In genomic region chr22:49852898-49853894, GRCh38 we compare ENCODE assay signal across 8 cellular contexts. TPM values are rescaled to one million over a fixed set of nuclear protein-coding genes. Genes with fewer than 3 reads are reported as not detected.
A peak's percentile ranks its signal among the peaks of the same experiment; 100 is the strongest.
DNase-seq lines count a peak whose midpoint lies in the region; ATAC-seq and TF ChIP-seq lines count a peak whose summit lies in the region.

TSS of gene ZBED4 (plus strand) at chr22:49853844. CDS start at chr22:49883663, 29,819 bp downstream.

- no peak for TF ChIP-seq CTCF in hepatocyte (IDR thresholded peaks at IDR 0.05; ENCODE audit: poor library complexity)

- H4K20me1 ChIP-seq in hepatocyte (ENCODE audit: insufficient read depth, poor library complexity, severe bottlenecking), result peaks cover 37% of the 10 kb centered on the region

- H2AFZ ChIP-seq in hepatocyte, result peak within 1 kb of the TSS; percentile 89

- H3K36me3 ChIP-seq in hepatocyte (replicated peaks; ENCODE audit: insufficient read depth, low read depth) (no peaks in the 10 kb centered on the region), rectal smooth muscle tissue (ENCODE audit: control insufficient read depth, insufficient read depth, low read length) (no peaks in the 10 kb centered on the region), aorta (ENCODE audit: control insufficient read depth in 1 of 2, insufficient read depth in 2 of 2, low read length in 1 of 2) (no peaks in the 10 kb centered on the region)

- intact Hi-C loops in aorta (cut with DNase I), result loop anchor here in 1 of 2 donors (1.0 kb wide), 1 partner anchor 65 kb away; the partner anchor contains the start of genes ALG12 and CRELD2

- H3K4me2 ChIP-seq in hepatocyte, result peak within 1 kb of the TSS; percentile 100

- DNase-seq in NCI-H2081 treated with DMSO at 0.1 percent for 48 hours (lab: John Stamatoyannopoulos, UW) (peak; percentile 69), T1000 (lab: John Stamatoyannopoulos, UW) (peak; percentile 91), astrocyte of the hippocampus (ENCODE audit: low read depth, low spot score) (peak; percentile 100), hepatocyte (ENCODE audit: low spot score) (peak; percentile 99), aorta (peak; percentile 99 to 100)

- H3K27ac ChIP-seq in hepatocyte (peak within 1 kb of the TSS; percentile 95), rectal smooth muscle tissue (ENCODE audit: low read depth, low read length) (peak within 1 kb of the TSS; percentile 94), aorta (ENCODE audit: low read depth in 1 of 2, low read length in 2 of 2) (peak within 1 kb of the TSS in 1 of 2 donors; percentile 74)

- no peaks in the 10 kb centered on the region for H3K9me3 ChIP-seq in hepatocyte (ENCODE audit: low read depth)
- H3K9me3 ChIP-seq in aorta (ENCODE audit: control insufficient read depth, low read length), result no peaks in the 10 kb centered on the region

- peaks cover 39% of the 10 kb centered on the region for H3K79me2 ChIP-seq in hepatocyte

- H3K4me1 ChIP-seq in hepatocyte (ENCODE audit: insufficient read depth), result peaks cover 35% of the 10 kb centered on the region
- H3K4me1 ChIP-seq in rectal smooth muscle tissue (ENCODE audit: control insufficient read depth, insufficient read depth, low read length), result no peaks in the 10 kb centered on the region
- H3K4me1 ChIP-seq in aorta (ENCODE audit: control insufficient read depth in 1 of 2, insufficient read depth in 2 of 2, low read length in 2 of 2), result no peaks in the 10 kb centered on the region

- H3K9ac ChIP-seq in rectal smooth muscle tissue (ENCODE audit: low read length), result peak within 1 kb of the TSS; percentile 51

- H3K27me3 ChIP-seq in hepatocyte, result peaks cover 25% of the 10 kb centered on the region
- H3K27me3 ChIP-seq in rectal smooth muscle tissue (ENCODE audit: control insufficient read depth, insufficient read depth, low read length), result peaks cover 10% of the 10 kb centered on the region
- H3K27me3 ChIP-seq in aorta (ENCODE audit: control insufficient read depth in 1 of 2, insufficient read depth in 2 of 2, low read length in 1 of 2), result no peaks in the 10 kb centered on the region

- H3K4me3 ChIP-seq in hepatocyte (peak within 1 kb of the TSS; percentile 97), rectal smooth muscle tissue (ENCODE audit: low read length) (peak within 1 kb of the TSS; percentile 81), aorta (ENCODE audit: low read length in 2 of 2) (peak within 1 kb of the TSS; percentile 76 to 85)

- WGBS in hepatocyte (ENCODE audit: low lambda C conversion rate, missing lambda C conversion rate), result 1% methylated on average over 74 of the region's 127 CpGs
- WGBS in aorta, 2 donors, result 0% methylated on average over 72 to 127 of the region's 127 CpGs

- ATAC-seq in GM18517 (IDR thresholded peaks at IDR 0.05; ENCODE audit: unreplicated experiment), result peak; percentile 82
- ATAC-seq in HG03025 (IDR thresholded peaks at IDR 0.05; ENCODE audit: low FRiP score, unreplicated experiment), result peak; percentile 72
- ATAC-seq in aorta (ENCODE audit: low FRiP score), result peak; percentile 97

- no peaks in the 10 kb centered on the region for H3K9me2 ChIP-seq in hepatocyte (replicated peaks; ENCODE audit: insufficient read depth)

RNA-seq across cellular contexts. Expression of gene ZBED4, which starts in this region (rescaled TPM):
- total RNA-seq in hepatocyte, result 14.3 and 16.3 TPM in 2 replicates
- 9.7 and 14.9 TPM in 2 replicates for polyA plus RNA-seq in hepatocyte
- 1 to 10 TPM; 8.6 to 9.7 TPM for total RNA-seq in aorta
- 1 to 10 TPM; 1.3 to 1.9 TPM for polyA plus RNA-seq in aorta
